8 cellular contexts compared by ENCODE assay signal in the genomic region with DNA sequence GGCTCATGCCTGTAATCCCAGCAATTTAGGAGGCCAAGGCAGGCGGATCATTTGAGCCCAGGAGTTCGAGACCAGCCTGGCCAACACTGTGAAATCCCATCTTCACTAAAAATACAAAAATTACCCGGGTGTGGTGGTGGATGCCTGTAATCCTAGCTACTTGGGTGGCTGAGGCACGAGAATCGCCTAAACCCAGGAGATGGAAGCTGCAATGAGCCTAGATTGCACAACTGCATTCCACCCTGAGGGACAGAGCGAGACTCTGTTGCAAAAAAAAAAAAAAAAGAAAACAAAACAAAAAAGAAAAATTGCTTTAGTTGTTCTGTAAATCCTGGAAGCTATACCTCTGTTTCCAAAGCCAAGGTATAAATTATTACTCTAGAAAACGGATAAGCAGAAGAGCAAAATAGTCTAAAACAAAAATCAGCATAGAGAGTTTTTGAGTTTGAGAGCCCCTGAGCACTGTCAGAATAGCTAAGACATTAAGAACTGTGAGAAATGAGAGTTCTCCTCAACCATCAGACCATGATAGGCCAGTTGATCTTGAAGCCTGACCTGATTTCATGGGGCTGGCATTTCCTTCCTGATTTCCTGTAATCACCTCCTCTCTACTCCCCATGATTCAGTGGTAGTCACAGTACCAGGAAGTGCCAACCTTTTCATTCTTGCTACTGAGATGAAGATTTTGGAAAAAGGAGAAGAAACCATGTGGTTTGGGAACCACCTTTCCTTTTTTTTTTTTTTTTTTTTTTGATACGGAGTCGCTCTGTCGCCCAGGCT. TPM values are rescaled to one million over a fixed set of nuclear protein-coding genes. Genes with fewer than 3 reads are reported as not detected.
A peak's percentile ranks its signal among the peaks of the same experiment; 100 is the strongest.
DNase-seq lines count a peak whose midpoint lies in the region; ATAC-seq and TF ChIP-seq lines count a peak whose summit lies in the region.

No MANE protein-coding gene starts in this region.

- no peak for TF ChIP-seq CTCF in Calu3 (IDR thresholded peaks at IDR 0.05; ENCODE audit: unreplicated experiment)
- no peak for TF ChIP-seq CTCF in OCI-LY3 (IDR thresholded peaks at IDR 0.05; ENCODE audit: low read depth, low read length)
- TF ChIP-seq CTCF in osteocyte (IDR thresholded peaks at IDR 0.05), result no peak

- H3K27ac ChIP-seq in OCI-LY3 (ENCODE audit: low read length), result peak overlapping the region; percentile 68

- H3K4me3 Mint-ChIP-seq in Calu3 (ENCODE audit: low read depth, unreplicated experiment), result no peak overlapping the region
- peak overlapping the region; percentile 22 to 66 for H3K4me3 Mint-ChIP-seq in effector memory CD8-positive, alpha-beta T cell
- H3K4me3 Mint-ChIP-seq in osteocyte (ENCODE audit: unreplicated experiment), result no peak overlapping the region

- H3K4me3 ChIP-seq in OCI-LY3 (ENCODE audit: low read length), result no peak overlapping the region

- BruUV-seq in Calu3 (replicated peaks; lab: Mats Ljungman, UMichigan), result no TSS peak

- H3K27ac Mint-ChIP-seq in Calu3 (ENCODE audit: unreplicated experiment) (peak overlapping the region; percentile 75), osteocyte (ENCODE audit: unreplicated experiment) (peak overlapping the region; percentile 78)
- peak overlapping the region; percentile 55 to 68 for H3K27ac Mint-ChIP-seq in effector memory CD8-positive, alpha-beta T cell

- H3K4me1 Mint-ChIP-seq in Calu3 (ENCODE audit: low read depth, unreplicated experiment) (peaks cover 59% of the 10 kb centered on the region), osteocyte (ENCODE audit: unreplicated experiment) (peaks cover 47% of the 10 kb centered on the region)
- H3K4me1 Mint-ChIP-seq in effector memory CD8-positive, alpha-beta T cell (ENCODE audit: low read depth in 2 of 2), result peaks cover 37 to 42% of the 10 kb centered on the region in 2 donors

- H3K9me3 Mint-ChIP-seq in Calu3 (ENCODE audit: low read depth, unreplicated experiment) (no peaks in the 10 kb centered on the region), osteocyte (ENCODE audit: unreplicated experiment) (no peaks in the 10 kb centered on the region)
- no peaks in the 10 kb centered on the region for H3K9me3 Mint-ChIP-seq in effector memory CD8-positive, alpha-beta T cell

- peaks cover 48% of the 10 kb centered on the region for H3K4me1 ChIP-seq in OCI-LY3 (ENCODE audit: low read length)

- H3K4me2 ChIP-seq in OCI-LY3 (ENCODE audit: low read length), result no peak overlapping the region

- H3K79me2 ChIP-seq in OCI-LY3 (ENCODE audit: low read length), result peaks cover 100% of the 10 kb centered on the region

- peaks cover 40% of the 10 kb centered on the region for H3K36me3 ChIP-seq in OCI-LY3 (replicated peaks; ENCODE audit: low read depth, low read length)

- no peak overlapping the region for H2AFZ ChIP-seq in OCI-LY3 (ENCODE audit: low read depth, low read length)

- H3K36me3 Mint-ChIP-seq in Calu3 (ENCODE audit: insufficient read depth, unreplicated experiment) (peaks cover 91% of the 10 kb centered on the region), osteocyte (ENCODE audit: unreplicated experiment) (peaks cover 33% of the 10 kb centered on the region)
- peaks cover 37% of the 10 kb centered on the region for H3K36me3 Mint-ChIP-seq in effector memory CD8-positive, alpha-beta T cell (ENCODE audit: insufficient read depth)

- CTCF ChIA-PET in Calu3 (lab: Charles Lee), result interaction anchor here (0.6 to 1.2 kb wide), 3 partner anchors 15 to 27 kb away, joined by 3 to 6 read pairs (median 3); no protein-coding TSS in a partner anchor

- ATAC-seq in effector memory CD8-positive, alpha-beta T cell (replicated peaks), result peak; percentile 87
- ATAC-seq in HG02852 (IDR thresholded peaks at IDR 0.05; ENCODE audit: unreplicated experiment) (no peak), HG02759 (IDR thresholded peaks at IDR 0.05; ENCODE audit: unreplicated experiment) (no peak), HG02884 (IDR thresholded peaks at IDR 0.05; ENCODE audit: unreplicated experiment) (no peak)

- DNase-seq in Calu3, result peak; percentile 23
- DNase-seq in effector memory CD8-positive, alpha-beta T cell, result no peak
- no peak for DNase-seq in osteocyte (ENCODE audit: extremely low spot score, unreplicated experiment)
- DNase-seq in dedifferentiated amniotic fluid mesenchymal stem cell (ENCODE audit: extremely low spot score), result no peak

- no peaks in the 10 kb centered on the region for H3K27me3 Mint-ChIP-seq in Calu3 (ENCODE audit: unreplicated experiment)
- no peaks in the 10 kb centered on the region for H3K27me3 Mint-ChIP-seq in effector memory CD8-positive, alpha-beta T cell
- H3K27me3 Mint-ChIP-seq in osteocyte (ENCODE audit: unreplicated experiment), result no peaks in the 10 kb centered on the region

- intact Hi-C loops in Calu3 (cut with micrococcal nuclease; ENCODE audit: unreplicated experiment), result no loop called here

- H3K27me3 ChIP-seq in OCI-LY3 (ENCODE audit: low read depth, low read length), result no peaks in the 10 kb centered on the region

- H3K9ac ChIP-seq in OCI-LY3 (ENCODE audit: low read length), result no peak overlapping the region

- no peaks in the 10 kb centered on the region for H3K9me3 ChIP-seq in OCI-LY3 (ENCODE audit: insufficient read depth, low read length)

- peaks cover 15% of the 10 kb centered on the region for H4K20me1 ChIP-seq in OCI-LY3 (ENCODE audit: insufficient read depth, low read length)

RNA-seq across cellular contexts. Expression of gene ATP2A2, which starts 31.7 kb away (rescaled TPM):
- 388 and 437 TPM in 2 replicates for total RNA-seq in Calu3 (2022)
- 183 and 197 TPM in 2 replicates for total RNA-seq in osteocyte

Comparison
In these comparisons a context has a peak if more than half of its experiments do, and no peak if none do; other contexts are left out.
1. H3K4me3 Mint-ChIP-seq: peak in effector memory CD8-positive, alpha-beta T cell (2 of 2); none in Calu3 (single experiment) and osteocyte (single experiment).
2. Peak in every context shown above with its lines, with median percentiles within 50 percentile points of each other: H3K27ac Mint-ChIP-seq.